ENCODE assay signal across 1 cellular context in the genomic region with DNA sequence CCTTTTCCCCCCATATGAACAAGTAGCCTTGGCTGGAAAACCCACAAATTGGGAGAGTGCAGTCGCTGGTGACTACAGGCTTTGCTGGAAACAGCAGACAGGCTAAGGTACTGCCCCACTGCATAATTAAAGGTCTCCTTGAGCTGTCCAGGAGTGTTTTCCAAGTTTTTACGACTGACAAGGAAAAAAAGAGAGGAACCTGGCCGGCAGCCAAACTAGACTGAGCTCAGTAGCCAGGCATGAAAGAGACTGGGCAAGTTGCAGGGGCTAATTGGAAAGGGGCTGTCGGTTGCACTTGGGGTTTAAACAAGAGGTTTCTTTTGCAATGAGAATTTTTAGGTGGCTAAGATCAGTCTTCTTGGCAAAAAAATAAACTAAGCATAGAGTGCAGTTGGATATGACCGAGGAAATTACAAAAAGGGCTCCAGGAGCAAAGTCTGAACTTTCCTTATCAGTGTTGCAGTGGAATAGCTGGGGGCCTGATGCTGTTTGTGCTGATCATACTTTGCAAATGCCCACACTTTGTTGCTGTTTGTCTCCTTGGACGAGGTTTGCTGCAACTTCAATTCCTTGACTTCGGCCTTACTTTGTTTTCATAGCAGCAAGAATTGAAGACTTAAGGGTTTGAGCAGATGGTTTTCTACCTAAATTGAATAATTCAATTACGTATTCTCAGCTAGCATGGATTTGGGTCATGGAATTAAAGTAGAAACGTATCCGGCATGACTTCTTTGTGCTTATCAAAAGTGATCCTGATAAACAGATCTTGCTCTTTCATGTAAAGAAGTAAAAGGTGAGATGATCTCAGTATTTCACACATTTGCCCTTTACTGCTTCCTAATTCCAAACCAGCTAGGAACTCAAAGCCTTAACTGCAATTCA.
A peak's percentile ranks its signal among the peaks of the same experiment; 100 is the strongest.
TF ChIP-seq lines count a peak whose summit lies in the region.

No MANE protein-coding gene starts in this region.

TF ChIP-seq in HEK293, 187 proteins besides CTCF, POLR2A, EP300 and RAD21 (continued from another document and continues in another):
- TF ChIP-seq, protein P1, sequence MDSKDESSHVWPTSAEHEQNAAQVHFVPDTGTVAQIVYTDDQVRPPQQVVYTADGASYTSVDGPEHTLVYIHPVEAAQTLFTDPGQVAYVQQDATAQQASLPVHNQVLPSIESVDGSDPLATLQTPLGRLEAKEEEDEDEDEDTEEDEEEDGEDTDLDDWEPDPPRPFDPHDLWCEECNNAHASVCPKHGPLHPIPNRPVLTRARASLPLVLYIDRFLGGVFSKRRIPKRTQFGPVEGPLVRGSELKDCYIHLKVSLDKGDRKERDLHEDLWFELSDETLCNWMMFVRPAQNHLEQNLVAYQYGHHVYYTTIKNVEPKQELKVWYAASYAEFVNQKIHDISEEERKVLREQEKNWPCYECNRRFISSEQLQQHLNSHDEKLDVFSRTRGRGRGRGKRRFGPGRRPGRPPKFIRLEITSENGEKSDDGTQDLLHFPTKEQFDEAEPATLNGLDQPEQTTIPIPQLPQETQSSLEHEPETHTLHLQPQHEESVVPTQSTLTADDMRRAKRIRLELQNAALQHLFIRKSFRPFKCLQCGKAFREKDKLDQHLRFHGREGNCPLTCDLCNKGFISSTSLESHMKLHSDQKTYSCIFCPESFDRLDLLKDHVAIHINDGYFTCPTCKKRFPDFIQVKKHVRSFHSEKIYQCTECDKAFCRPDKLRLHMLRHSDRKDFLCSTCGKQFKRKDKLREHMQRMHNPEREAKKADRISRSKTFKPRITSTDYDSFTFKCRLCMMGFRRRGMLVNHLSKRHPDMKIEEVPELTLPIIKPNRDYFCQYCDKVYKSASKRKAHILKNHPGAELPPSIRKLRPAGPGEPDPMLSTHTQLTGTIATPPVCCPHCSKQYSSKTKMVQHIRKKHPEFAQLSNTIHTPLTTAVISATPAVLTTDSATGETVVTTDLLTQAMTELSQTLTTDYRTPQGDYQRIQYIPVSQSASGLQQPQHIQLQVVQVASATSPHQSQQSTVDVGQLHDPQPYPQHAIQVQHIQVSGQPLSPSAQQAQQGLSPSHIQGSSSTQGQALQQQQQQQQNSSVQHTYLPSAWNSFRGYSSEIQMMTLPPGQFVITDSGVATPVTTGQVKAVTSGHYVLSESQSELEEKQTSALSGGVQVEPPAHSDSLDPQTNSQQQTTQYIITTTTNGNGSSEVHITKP (tag by site-specific recombination; IDR thresholded peaks at IDR 0.05), result peak; percentile 76
- TF ChIP-seq, protein P2, sequence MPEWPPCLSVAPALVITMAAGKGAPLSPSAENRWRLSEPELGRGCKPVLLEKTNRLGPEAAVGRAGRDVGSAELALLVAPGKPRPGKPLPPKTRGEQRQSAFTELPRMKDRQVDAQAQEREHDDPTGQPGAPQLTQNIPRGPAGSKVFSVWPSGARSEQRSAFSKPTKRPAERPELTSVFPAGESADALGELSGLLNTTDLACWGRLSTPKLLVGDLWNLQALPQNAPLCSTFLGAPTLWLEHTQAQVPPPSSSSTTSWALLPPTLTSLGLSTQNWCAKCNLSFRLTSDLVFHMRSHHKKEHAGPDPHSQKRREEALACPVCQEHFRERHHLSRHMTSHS (tag by site-specific recombination; IDR thresholded peaks at IDR 0.05), result no peak
- TF ChIP-seq, protein P3, sequence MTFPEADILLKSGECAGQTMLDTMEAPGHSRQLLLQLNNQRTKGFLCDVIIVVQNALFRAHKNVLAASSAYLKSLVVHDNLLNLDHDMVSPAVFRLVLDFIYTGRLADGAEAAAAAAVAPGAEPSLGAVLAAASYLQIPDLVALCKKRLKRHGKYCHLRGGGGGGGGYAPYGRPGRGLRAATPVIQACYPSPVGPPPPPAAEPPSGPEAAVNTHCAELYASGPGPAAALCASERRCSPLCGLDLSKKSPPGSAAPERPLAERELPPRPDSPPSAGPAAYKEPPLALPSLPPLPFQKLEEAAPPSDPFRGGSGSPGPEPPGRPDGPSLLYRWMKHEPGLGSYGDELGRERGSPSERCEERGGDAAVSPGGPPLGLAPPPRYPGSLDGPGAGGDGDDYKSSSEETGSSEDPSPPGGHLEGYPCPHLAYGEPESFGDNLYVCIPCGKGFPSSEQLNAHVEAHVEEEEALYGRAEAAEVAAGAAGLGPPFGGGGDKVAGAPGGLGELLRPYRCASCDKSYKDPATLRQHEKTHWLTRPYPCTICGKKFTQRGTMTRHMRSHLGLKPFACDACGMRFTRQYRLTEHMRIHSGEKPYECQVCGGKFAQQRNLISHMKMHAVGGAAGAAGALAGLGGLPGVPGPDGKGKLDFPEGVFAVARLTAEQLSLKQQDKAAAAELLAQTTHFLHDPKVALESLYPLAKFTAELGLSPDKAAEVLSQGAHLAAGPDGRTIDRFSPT (tag by site-specific recombination; IDR thresholded peaks at IDR 0.05), result no peak
- TF ChIP-seq ZNF561 (tag by site-specific recombination; IDR thresholded peaks at IDR 0.05; ENCODE audit: borderline replicate concordance), result peak; percentile 67; the same call in 1 of the 2 replicates
- peak; percentile 45; the same call in 1 of the 2 replicates for TF ChIP-seq ZNF184 (tag by site-specific recombination; IDR thresholded peaks at IDR 0.05)
- no peak for TF ChIP-seq ZNF146 (tag by site-specific recombination; IDR thresholded peaks at IDR 0.05)
- TF ChIP-seq ZEB2 (tag by site-specific recombination; IDR thresholded peaks at IDR 0.05), result no peak
- TF ChIP-seq KLF9 (tag by site-specific recombination; IDR thresholded peaks at IDR 0.05; ENCODE audit: low read depth), result no peak
- TF ChIP-seq ZNF366 (tag by site-specific recombination; conservative IDR thresholded peaks at IDR 0.05), result peak; percentile 80
- TF ChIP-seq ZXDB (tag by site-specific recombination; IDR thresholded peaks at IDR 0.05), result peak; percentile 96
- TF ChIP-seq, protein P4, sequence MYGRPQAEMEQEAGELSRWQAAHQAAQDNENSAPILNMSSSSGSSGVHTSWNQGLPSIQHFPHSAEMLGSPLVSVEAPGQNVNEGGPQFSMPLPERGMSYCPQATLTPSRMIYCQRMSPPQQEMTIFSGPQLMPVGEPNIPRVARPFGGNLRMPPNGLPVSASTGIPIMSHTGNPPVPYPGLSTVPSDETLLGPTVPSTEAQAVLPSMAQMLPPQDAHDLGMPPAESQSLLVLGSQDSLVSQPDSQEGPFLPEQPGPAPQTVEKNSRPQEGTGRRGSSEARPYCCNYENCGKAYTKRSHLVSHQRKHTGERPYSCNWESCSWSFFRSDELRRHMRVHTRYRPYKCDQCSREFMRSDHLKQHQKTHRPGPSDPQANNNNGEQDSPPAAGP (tag by site-specific recombination; IDR thresholded peaks at IDR 0.05), result no peak
- no peak for TF ChIP-seq ZSCAN16 (tag by site-specific recombination; IDR thresholded peaks at IDR 0.05)
- no peak for TF ChIP-seq ZNF777 (tag by site-specific recombination; IDR thresholded peaks at IDR 0.05; ENCODE audit: borderline replicate concordance)
- TF ChIP-seq ZNF48 (tag by site-specific recombination; IDR thresholded peaks at IDR 0.05), result no peak
- TF ChIP-seq, protein P5, sequence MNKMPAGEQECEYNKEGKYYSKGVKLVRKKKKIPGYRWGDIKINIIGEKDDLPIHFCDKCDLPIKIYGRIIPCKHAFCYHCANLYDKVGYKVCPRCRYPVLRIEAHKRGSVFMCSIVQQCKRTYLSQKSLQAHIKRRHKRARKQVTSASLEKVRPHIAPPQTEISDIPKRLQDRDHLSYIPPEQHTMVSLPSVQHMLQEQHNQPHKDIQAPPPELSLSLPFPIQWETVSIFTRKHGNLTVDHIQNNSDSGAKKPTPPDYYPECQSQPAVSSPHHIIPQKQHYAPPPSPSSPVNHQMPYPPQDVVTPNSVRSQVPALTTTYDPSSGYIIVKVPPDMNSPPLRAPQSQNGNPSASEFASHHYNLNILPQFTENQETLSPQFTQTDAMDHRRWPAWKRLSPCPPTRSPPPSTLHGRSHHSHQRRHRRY (tag by site-specific recombination; IDR thresholded peaks at IDR 0.05), result no peak
- no peak for TF ChIP-seq ZNF514 (tag by site-specific recombination; IDR thresholded peaks at IDR 0.05)
- TF ChIP-seq ZNF391 (tag by site-specific recombination; IDR thresholded peaks at IDR 0.05; ENCODE audit: borderline replicate concordance, low read depth), result no peak
- no peak for TF ChIP-seq ZNF354C (tag by site-specific recombination; IDR thresholded peaks at IDR 0.05; ENCODE audit: borderline replicate concordance, low read depth)
- TF ChIP-seq, protein P6, sequence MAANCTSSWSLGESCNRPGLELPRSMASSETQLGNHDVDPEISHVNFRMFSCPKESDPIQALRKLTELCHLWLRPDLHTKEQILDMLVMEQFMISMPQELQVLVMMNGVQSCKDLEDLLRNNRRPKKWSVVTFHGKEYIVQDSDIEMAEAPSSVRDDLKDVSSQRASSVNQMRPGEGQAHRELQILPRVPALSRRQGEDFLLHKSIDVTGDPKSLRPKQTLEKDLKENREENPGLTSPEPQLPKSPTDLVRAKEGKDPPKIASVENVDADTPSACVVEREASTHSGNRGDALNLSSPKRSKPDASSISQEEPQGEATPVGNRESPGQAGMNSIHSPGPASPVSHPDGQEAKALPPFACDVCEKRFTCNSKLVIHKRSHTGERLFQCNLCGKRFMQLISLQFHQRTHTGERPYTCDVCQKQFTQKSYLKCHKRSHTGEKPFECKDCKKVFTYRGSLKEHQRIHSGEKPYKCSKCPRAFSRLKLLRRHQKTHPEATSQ (tag by site-specific recombination; IDR thresholded peaks at IDR 0.05), result no peak
- TF ChIP-seq ZNF830 (tag by site-specific recombination; IDR thresholded peaks at IDR 0.05; ENCODE audit: low read depth), result 0 out of 2 replicates have a peak, but pooled peaks have one; percentile 11
- TF ChIP-seq ZNF292 (tag by site-specific recombination; IDR thresholded peaks at IDR 0.05; ENCODE audit: borderline replicate concordance, low read depth), result no peak
- TF ChIP-seq ZFP69B (tag by site-specific recombination; IDR thresholded peaks at IDR 0.05), result no peak
- TF ChIP-seq, protein P7, sequence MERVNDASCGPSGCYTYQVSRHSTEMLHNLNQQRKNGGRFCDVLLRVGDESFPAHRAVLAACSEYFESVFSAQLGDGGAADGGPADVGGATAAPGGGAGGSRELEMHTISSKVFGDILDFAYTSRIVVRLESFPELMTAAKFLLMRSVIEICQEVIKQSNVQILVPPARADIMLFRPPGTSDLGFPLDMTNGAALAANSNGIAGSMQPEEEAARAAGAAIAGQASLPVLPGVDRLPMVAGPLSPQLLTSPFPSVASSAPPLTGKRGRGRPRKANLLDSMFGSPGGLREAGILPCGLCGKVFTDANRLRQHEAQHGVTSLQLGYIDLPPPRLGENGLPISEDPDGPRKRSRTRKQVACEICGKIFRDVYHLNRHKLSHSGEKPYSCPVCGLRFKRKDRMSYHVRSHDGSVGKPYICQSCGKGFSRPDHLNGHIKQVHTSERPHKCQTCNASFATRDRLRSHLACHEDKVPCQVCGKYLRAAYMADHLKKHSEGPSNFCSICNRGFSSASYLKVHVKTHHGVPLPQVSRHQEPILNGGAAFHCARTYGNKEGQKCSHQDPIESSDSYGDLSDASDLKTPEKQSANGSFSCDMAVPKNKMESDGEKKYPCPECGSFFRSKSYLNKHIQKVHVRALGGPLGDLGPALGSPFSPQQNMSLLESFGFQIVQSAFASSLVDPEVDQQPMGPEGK (tag by site-specific recombination; IDR thresholded peaks at IDR 0.05), result peak; percentile 47; the same call in 1 of the 2 replicates
- TF ChIP-seq ZNF214 (tag by site-specific recombination; IDR thresholded peaks at IDR 0.05; ENCODE audit: borderline replicate concordance), result no peak
- TF ChIP-seq YY2 (tag by site-specific recombination; IDR thresholded peaks at IDR 0.05), result no peak
- no peak for TF ChIP-seq ZFHX2 (tag by site-specific recombination; conservative IDR thresholded peaks at IDR 0.05)
- no peak for TF ChIP-seq ZNF211 (tag by site-specific recombination; IDR thresholded peaks at IDR 0.05; ENCODE audit: low read depth)
- TF ChIP-seq OVOL3 (tag by site-specific recombination; IDR thresholded peaks at IDR 0.05), result no peak
- no peak for TF ChIP-seq ZIC2 (tag by site-specific recombination; IDR thresholded peaks at IDR 0.05)
- TF ChIP-seq IKZF3 (tag by site-specific recombination; IDR thresholded peaks at IDR 0.05), result peak; percentile 68; the same call in 1 of the 2 replicates
- no peak for TF ChIP-seq ZNF768 (tag by site-specific recombination; IDR thresholded peaks at IDR 0.05)
- TF ChIP-seq ZNF843 (tag by site-specific recombination; IDR thresholded peaks at IDR 0.05), result peak; percentile 14; the same call in 1 of the 2 replicates
- TF ChIP-seq ZNF10 (tag by site-specific recombination; IDR thresholded peaks at IDR 0.05), result no peak
- TF ChIP-seq ZNF571 (tag by site-specific recombination; IDR thresholded peaks at IDR 0.05), result no peak
- TF ChIP-seq ZNF138 (tag by site-specific recombination; IDR thresholded peaks at IDR 0.05; ENCODE audit: borderline replicate concordance), result no peak
- TF ChIP-seq ZNF600 (tag by site-specific recombination; IDR thresholded peaks at IDR 0.05), result no peak
- no peak for TF ChIP-seq ZNF121 (tag by site-specific recombination; IDR thresholded peaks at IDR 0.05)
- TF ChIP-seq KLF8 (tag by site-specific recombination; IDR thresholded peaks at IDR 0.05), result no peak
- no peak for TF ChIP-seq PRDM1 (tag by site-specific recombination; IDR thresholded peaks at IDR 0.05)
- no peak for TF ChIP-seq SP2 (tag by site-specific recombination; IDR thresholded peaks at IDR 0.05)
- TF ChIP-seq, protein P8, sequence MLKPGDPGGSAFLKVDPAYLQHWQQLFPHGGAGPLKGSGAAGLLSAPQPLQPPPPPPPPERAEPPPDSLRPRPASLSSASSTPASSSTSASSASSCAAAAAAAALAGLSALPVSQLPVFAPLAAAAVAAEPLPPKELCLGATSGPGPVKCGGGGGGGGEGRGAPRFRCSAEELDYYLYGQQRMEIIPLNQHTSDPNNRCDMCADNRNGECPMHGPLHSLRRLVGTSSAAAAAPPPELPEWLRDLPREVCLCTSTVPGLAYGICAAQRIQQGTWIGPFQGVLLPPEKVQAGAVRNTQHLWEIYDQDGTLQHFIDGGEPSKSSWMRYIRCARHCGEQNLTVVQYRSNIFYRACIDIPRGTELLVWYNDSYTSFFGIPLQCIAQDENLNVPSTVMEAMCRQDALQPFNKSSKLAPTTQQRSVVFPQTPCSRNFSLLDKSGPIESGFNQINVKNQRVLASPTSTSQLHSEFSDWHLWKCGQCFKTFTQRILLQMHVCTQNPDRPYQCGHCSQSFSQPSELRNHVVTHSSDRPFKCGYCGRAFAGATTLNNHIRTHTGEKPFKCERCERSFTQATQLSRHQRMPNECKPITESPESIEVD (tag by site-specific recombination; IDR thresholded peaks at IDR 0.05), result peak; percentile 85
- no peak for TF ChIP-seq ZNF335 (tag by site-specific recombination; conservative IDR thresholded peaks at IDR 0.05)
- TF ChIP-seq BCL11B (tag by site-specific recombination; IDR thresholded peaks at IDR 0.05; ENCODE audit: low read depth), result no peak
- no peak for TF ChIP-seq ZNF629 (tag by site-specific recombination; IDR thresholded peaks at IDR 0.05)
